17 cellular contexts compared by ENCODE assay signal in the genomic region with DNA sequence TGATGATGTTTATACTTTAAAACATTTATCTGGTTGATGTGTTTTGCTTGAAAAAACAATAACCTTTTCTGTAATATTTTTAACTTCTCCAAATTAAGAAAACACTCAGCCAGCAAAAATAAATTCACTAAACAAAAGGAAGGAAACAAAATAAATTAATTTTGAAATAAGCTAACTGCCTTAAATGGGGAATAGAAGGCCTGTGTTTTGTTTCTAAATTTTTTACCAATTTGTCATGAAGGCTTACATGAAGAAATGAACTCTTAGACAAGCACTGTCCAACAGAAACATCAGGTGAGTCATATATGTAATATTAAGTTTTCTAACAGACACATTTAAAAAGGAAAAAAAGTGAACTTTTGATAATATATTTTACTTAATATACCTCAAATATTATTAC.
DNase-seq lines count a peak whose midpoint lies in the region; ATAC-seq, FAIRE-seq and TF ChIP-seq lines count a peak whose summit lies in the region.
"Had no signal": no experiment of that assay in that cellular context is flagged by ENCODE, and none has a peak within 500 bp of the region (broad histone marks: within the 10 kb centered on the region; RNA-seq: fewer than 3 reads in every experiment).

No MANE protein-coding gene starts in this region.

- dilution Hi-C loops in IMR-90 (cut with HindIII; ENCODE audit: low sequenced_read_pairs, unreplicated experiment): no loop called here

- ATAC-seq in A549: no peak
- ATAC-seq in IMR-90 (ENCODE audit: low read depth): peak; percentile 80
- ATAC-seq in HG02571 (IDR thresholded peaks at IDR 0.05; ENCODE audit: unreplicated experiment): no peak
- ATAC-seq in HG03045 (IDR thresholded peaks at IDR 0.05; ENCODE audit: unreplicated experiment): no peak
- no peak for ATAC-seq in HG03095 (IDR thresholded peaks at IDR 0.05; ENCODE audit: unreplicated experiment)
- ATAC-seq: stimulated activated naive B cell treated with anti-CD40 and anti-IgM and Interleukin-4, amounts not matched to agents 10 μg/mL and 1 μg/mL and 100 μg/mL, for 72 hours; WTC11 had no signal

- H3K4me1 ChIP-seq in A549 (0 out of 3 replicates have a peak, but pooled peaks cover 5% of the 10 kb centered on the region), IMR-90 (ENCODE audit: control insufficient read depth, insufficient read depth, low read length) (no peaks in the 10 kb centered on the region)
- H3K4me1 ChIP-seq: left ventricle myocardium inferior, Peyer's patch had no signal

- TF ChIP-seq CTCF in A549 (IDR thresholded peaks at IDR 0.05): no peak
- no peak for TF ChIP-seq CTCF in IMR-90 (conservative IDR thresholded peaks at IDR 0.05; ENCODE audit: low read depth, low read length)
- TF ChIP-seq CTCF in astrocyte of the spinal cord (IDR thresholded peaks at IDR 0.05; ENCODE audit: low read depth, low read length): no peak
- TF ChIP-seq CTCF in foreskin fibroblast (IDR thresholded peaks at IDR 0.05; ENCODE audit: low read depth, low read length): no peak
- no peak for TF ChIP-seq CTCF in GM20000 (IDR thresholded peaks at IDR 0.05; ENCODE audit: extremely low read depth, missing control alignments)

- H4K5ac ChIP-seq in IMR-90 (ENCODE audit: low read depth, low read length): no peak overlapping the region; the same call in 1 of the 2 replicates

- peak overlapping the region; percentile 89; the same call in 1 of the 2 replicates for H2BK120ac ChIP-seq in IMR-90 (ENCODE audit: low read depth, low read length)

- no peak for TF ChIP-seq EP300 in A549 (IDR thresholded peaks at IDR 0.05)

- no peak overlapping the region for H3K23ac ChIP-seq in IMR-90 (ENCODE audit: low read depth, low read length)

- no peak overlapping the region for H3K9ac ChIP-seq in IMR-90 (ENCODE audit: low read depth, low read length)

- peak overlapping the region in 1 of 2 experiments; percentile 90; a peak in 1 of 4 replicates for H4K8ac ChIP-seq in IMR-90 (ENCODE audit: low read depth in 2 of 2, low read length in 2 of 2)

- no peak for DNase-seq in A549 (ENCODE audit: low read depth in 1 of 2, low spot score in 1 of 2)
- DNase-seq in IMR-90: peak; percentile 69
- DNase-seq in astrocyte of the spinal cord (ENCODE audit: low read depth, low spot score): peak; percentile 62
- peak; percentile 18 to 59 for DNase-seq in foreskin fibroblast
- DNase-seq in GM20000 (ENCODE audit: low spot score): no peak
- DNase-seq: CD8-positive, alpha-beta memory T cell; foreskin melanocyte; left ventricle myocardium inferior; NCI-H2171 treated with DMSO at 0.1 percent for 48 hours; Peyer's patch; stimulated activated naive B cell treated with anti-CD40 and anti-IgM and Interleukin-4, amounts not matched to agents 10 μg/mL and 1 μg/mL and 100 μg/mL, for 72 hours; trophoblast cell had no signal

- intact Hi-C loops in IMR-90 (cut with micrococcal nuclease): no loop called here

- no peak overlapping the region for H3K4me2 ChIP-seq in A549
- no peak overlapping the region for H3K4me2 ChIP-seq in IMR-90 (ENCODE audit: low read depth, low read length)

- H3K14ac ChIP-seq in IMR-90 (replicated peaks; ENCODE audit: low read depth, low read length): 0 out of 2 replicates have a peak overlapping the region, but pooled peaks have one; percentile 52

- H2BK5ac ChIP-seq in IMR-90 (ENCODE audit: low read depth, low read length, poor library complexity, severe bottlenecking): peak overlapping the region; percentile 88

- in situ Hi-C loops in IMR-90 (cut with MboI; ENCODE audit: low sequenced_read_pairs): no loop called here
- in situ Hi-C loops in astrocyte of the spinal cord (cut with HindIII; ENCODE audit: low sequenced_read_pairs): no loop called here

- H3K27ac ChIP-seq in A549 (no peak overlapping the region), IMR-90 (ENCODE audit: insufficient read depth, low read length) (peak overlapping the region; percentile 59)
- H3K27ac ChIP-seq: left ventricle myocardium inferior, Peyer's patch had no signal

- CTCF ChIA-PET in A549 (lab: Yijun Ruan, JAX): no interaction called here
- CTCF ChIA-PET in IMR-90 (lab: Yijun Ruan, JAX): interaction anchor here (0.9 kb wide), 1 partner anchor 12 kb away, joined by 3 read pairs; no protein-coding TSS in a partner anchor

- H3K4ac ChIP-seq in IMR-90 (ENCODE audit: low read depth, low read length): peak overlapping the region; percentile 83

- no peak overlapping the region for H2AFZ ChIP-seq in IMR-90 (replicated peaks; ENCODE audit: low read length, poor library complexity)

- H3K36me3 ChIP-seq in IMR-90 (ENCODE audit: control insufficient read depth, insufficient read depth, low read length): no peaks in the 10 kb centered on the region
- H3K36me3 ChIP-seq: left ventricle myocardium inferior, Peyer's patch had no signal

- POLR2A ChIA-PET in A549 (lab: Yijun Ruan, JAX): no interaction called here
- POLR2A ChIA-PET in IMR-90 (lab: Charles Lee; ENCODE audit: unreplicated experiment): no interaction called here

- no peak overlapping the region for H4K91ac ChIP-seq in IMR-90 (ENCODE audit: insufficient read depth, low read depth, low read length)

- peak overlapping the region; percentile 71; the same call in 1 of the 2 replicates for H3K18ac ChIP-seq in IMR-90 (ENCODE audit: low read depth, low read length)

- no peaks in the 10 kb centered on the region for H3K79me1 ChIP-seq in IMR-90 (ENCODE audit: low read depth in 1 of 2, low read length in 2 of 2)

- no peaks in the 10 kb centered on the region for H4K20me1 ChIP-seq in IMR-90 (ENCODE audit: insufficient read depth, low read length)

- H2BK15ac ChIP-seq in IMR-90 (ENCODE audit: low read depth, low read length): peak overlapping the region; percentile 90; the same call in 1 of the 3 replicates

- no peak for TF ChIP-seq RAD21 in A549 (conservative IDR thresholded peaks at IDR 0.05 in 1 of 2, IDR thresholded peaks at IDR 0.05 in 1 of 2)
- TF ChIP-seq RAD21 in IMR-90 (IDR thresholded peaks at IDR 0.05; ENCODE audit: low read length): no peak

- no TSS peak for BruUV-seq in IMR-90 (replicated peaks; lab: Mats Ljungman, UMichigan)

- 0 out of 2 replicates have a peak overlapping the region, but pooled peaks have one; percentile 62 for H2BK20ac ChIP-seq in IMR-90 (ENCODE audit: low read depth, low read length)

- FAIRE-seq in A549 (lab: Jason Lieb, UNC): peak; percentile 18
- FAIRE-seq: H1 had no signal

- H3K4me3 ChIP-seq in A549 (no peak overlapping the region), IMR-90 (ENCODE audit: insufficient read depth, low read depth, low read length) (no peak overlapping the region), astrocyte of the spinal cord (ENCODE audit: low read depth, low read length) (no peak overlapping the region), foreskin fibroblast (ENCODE audit: low read depth in 1 of 2, low read length in 2 of 2) (no peak overlapping the region)
- H3K4me3 ChIP-seq: left ventricle myocardium inferior, Peyer's patch had no signal

- TF ChIP-seq POLR2A in A549 (IDR thresholded peaks at IDR 0.05; ENCODE audit: low read length): no peak
- TF ChIP-seq POLR2A in IMR-90 (IDR thresholded peaks at IDR 0.05; ENCODE audit: low read depth, low read length): no peak

- no peaks in the 10 kb centered on the region for H3K9me1 ChIP-seq in IMR-90 (ENCODE audit: insufficient read depth, low read length)

- H2AK9ac ChIP-seq in IMR-90 (replicated peaks; ENCODE audit: low read depth, low read length, poor library complexity): no peak overlapping the region

- no peak overlapping the region for H3K56ac ChIP-seq in IMR-90 (ENCODE audit: extremely low read depth, insufficient read depth, low read length)

- no peaks in the 10 kb centered on the region for H3K27me3 ChIP-seq in IMR-90 (ENCODE audit: control insufficient read depth, insufficient read depth, low read length)
- H3K27me3 ChIP-seq: Peyer's patch had no signal

- H2AK5ac ChIP-seq in IMR-90 (ENCODE audit: low read depth, low read length): no peak overlapping the region; the same call in 1 of the 2 replicates

- H3K9me3 ChIP-seq in A549 (no peaks in the 10 kb centered on the region), IMR-90 (ENCODE audit: control insufficient read depth, insufficient read depth, low read length) (no peaks in the 10 kb centered on the region)
- H3K9me3 ChIP-seq: left ventricle myocardium inferior, Peyer's patch had no signal

TF ChIP-seq in IMR-90, 13 proteins besides CTCF, POLR2A, EP300 and RAD21:
- TF ChIP-seq CEBPB (IDR thresholded peaks at IDR 0.05; ENCODE audit: low read depth, low read length) (peak; percentile 7; the same call in 1 of the 2 replicates), FOS (IDR thresholded peaks at IDR 0.05; ENCODE audit: low read depth, low read length) (0 out of 2 replicates have a peak, but pooled peaks have one; percentile 15), RCOR1 (IDR thresholded peaks at IDR 0.05; ENCODE audit: insufficient replicate concordance, low read length) (no peak)

Comparison
In these comparisons a context has a peak if more than half of its experiments do, and no peak if none do; other contexts are left out.
1. DNase-seq: peak in IMR-90 (single experiment), astrocyte of the spinal cord (single experiment) and foreskin fibroblast (2 of 2); none in A549 (0 of 2) and GM20000 (single experiment).